In the genomic region with DNA sequence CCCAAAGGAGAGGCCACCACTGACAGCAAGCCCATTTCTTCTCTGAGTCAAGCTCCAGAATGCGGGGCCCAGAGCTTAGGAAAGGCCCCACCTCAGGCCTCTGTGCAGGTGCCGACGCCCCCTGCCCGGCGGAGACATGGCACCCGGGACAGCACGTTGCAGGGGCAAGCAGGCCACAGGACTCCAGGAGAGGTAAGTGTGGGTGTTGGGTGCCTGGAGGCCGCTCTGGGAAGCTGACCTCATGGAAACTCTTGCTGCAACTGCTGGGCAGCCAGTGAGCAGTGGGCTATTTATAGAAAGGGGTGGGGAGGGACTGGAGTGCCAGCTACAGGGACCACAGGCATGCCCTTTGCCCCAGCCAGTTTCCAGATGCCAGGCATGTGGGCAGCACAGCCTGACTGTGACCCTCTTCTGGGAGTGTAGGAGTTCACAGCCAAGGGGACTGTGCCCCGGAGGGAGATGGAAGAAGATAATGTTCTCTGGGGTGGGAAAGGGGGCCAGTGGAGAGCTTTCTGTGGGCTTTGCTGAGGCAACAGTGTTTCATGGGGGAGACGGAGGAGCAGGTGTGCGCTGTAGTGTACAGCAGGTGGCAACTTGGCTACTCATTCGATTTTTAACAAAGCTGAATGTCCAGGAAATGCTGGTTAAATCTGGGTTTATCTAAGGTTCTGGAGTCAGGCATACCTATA, we compare ENCODE assay signal across 8 cellular contexts. TPM values are rescaled to one million over a fixed set of nuclear protein-coding genes. Genes with fewer than 3 reads are reported as not detected.
A peak's percentile ranks its signal among the peaks of the same experiment; 100 is the strongest.
DNase-seq lines count a peak whose midpoint lies in the region; ATAC-seq and TF ChIP-seq lines count a peak whose summit lies in the region.

No MANE protein-coding gene starts in this region.

- H3K4me3 ChIP-seq in fibroblast of villous mesenchyme (ENCODE audit: low read depth, low read length) (no peak overlapping the region), parathyroid adenoma (ENCODE audit: low read depth, low read length) (peak overlapping the region; percentile 21), spleen (no peak overlapping the region), Karpas-422 (ENCODE audit: low read length) (no peak overlapping the region)

- H3K36me3 ChIP-seq in parathyroid adenoma (ENCODE audit: control insufficient read depth, insufficient read depth, low read length) (no peaks in the 10 kb centered on the region), spleen (no peaks in the 10 kb centered on the region), Karpas-422 (ENCODE audit: insufficient read depth, low read length) (no peaks in the 10 kb centered on the region)

- H3K9ac ChIP-seq in parathyroid adenoma (peak overlapping the region; percentile 28), Karpas-422 (ENCODE audit: low read length) (no peak overlapping the region)

- no peaks in the 10 kb centered on the region for H3K9me2 ChIP-seq in Karpas-422 (replicated peaks; ENCODE audit: insufficient read depth, low read length)

- peak overlapping the region; percentile 96 for H3K27ac ChIP-seq in parathyroid adenoma
- H3K27ac ChIP-seq in spleen, result no peak overlapping the region
- H3K27ac ChIP-seq in Karpas-422 (ENCODE audit: low read length), result no peak overlapping the region

- no peak for TF ChIP-seq CTCF in fibroblast of villous mesenchyme (IDR thresholded peaks at IDR 0.05; ENCODE audit: insufficient read depth, low read depth, low read length)
- no peak for TF ChIP-seq CTCF in parathyroid adenoma (IDR thresholded peaks at IDR 0.05)
- TF ChIP-seq CTCF in spleen (IDR thresholded peaks at IDR 0.05 in 8 of 11, conservative IDR thresholded peaks at IDR 0.05 in 3 of 11), result no peak

- H3K27me3 ChIP-seq in parathyroid adenoma (ENCODE audit: control insufficient read depth, insufficient read depth, low read length) (no peaks in the 10 kb centered on the region), spleen (replicated peaks in 1 of 7) (no peaks in the 10 kb centered on the region), Karpas-422 (ENCODE audit: low read length) (no peaks in the 10 kb centered on the region)

- H3K9me3 ChIP-seq in parathyroid adenoma (ENCODE audit: control insufficient read depth, low read length), result no peaks in the 10 kb centered on the region
- no peaks in the 10 kb centered on the region for H3K9me3 ChIP-seq in spleen
- no peaks in the 10 kb centered on the region for H3K9me3 ChIP-seq in Karpas-422 (ENCODE audit: low read length)

- H2AFZ ChIP-seq in parathyroid adenoma (peak overlapping the region; percentile 62), Karpas-422 (ENCODE audit: low read length) (no peak overlapping the region)

- 85 to 94% (median 87%) methylated on average over 10 to 12 of the region's 12 CpGs for WGBS in spleen, 5 donors

- DNase-seq in EH (ENCODE audit: low read depth) (peak; percentile 83), SHP77 (lab: John Stamatoyannopoulos, UW) (peak; percentile 70 to 80), fibroblast of villous mesenchyme (ENCODE audit: low read depth) (peak; percentile 71), spleen (no peak), Karpas-422 (no peak)

- H3K4me1 ChIP-seq in parathyroid adenoma (peaks cover 27% of the 10 kb centered on the region), spleen (no peaks in the 10 kb centered on the region), Karpas-422 (ENCODE audit: low read length) (no peaks in the 10 kb centered on the region)

- intact Hi-C loops in spleen (cut with DNase I; ENCODE audit: low total_unique reads), result no loop called here

- no peak for TF ChIP-seq POLR2A in spleen (IDR thresholded peaks at IDR 0.05)

- H3K4me2 ChIP-seq in parathyroid adenoma (ENCODE audit: low read length) (peak overlapping the region; percentile 45), Karpas-422 (ENCODE audit: low read depth, low read length, poor library complexity, severe bottlenecking) (no peak overlapping the region)

- ATAC-seq in HG02870 (IDR thresholded peaks at IDR 0.05; ENCODE audit: unreplicated experiment) (no peak), GM21390 (IDR thresholded peaks at IDR 0.05; ENCODE audit: unreplicated experiment) (no peak)

- H3K79me2 ChIP-seq in parathyroid adenoma, result no peaks in the 10 kb centered on the region
- H3K79me2 ChIP-seq in Karpas-422 (ENCODE audit: low read length), result no peaks in the 10 kb centered on the region

- H4K20me1 ChIP-seq in Karpas-422 (ENCODE audit: insufficient read depth, low read depth, low read length), result no peaks in the 10 kb centered on the region

RNA-seq across cellular contexts. Expression of a gene that starts 23.7 kb away (rescaled TPM):
- total RNA-seq in fibroblast of villous mesenchyme, result 0.86 and 1.3 TPM in 2 replicates
- 1 to 10 TPM in 1 of 7 donors, under 1 TPM in 6; 0.69 to 1.1 (median 0.77) TPM for total RNA-seq in spleen
- under 1 TPM; 0.13 to 0.29 (median 0.14) TPM for polyA plus RNA-seq in spleen
- under 0.01 and 0.07 TPM in 2 replicates for total RNA-seq in Karpas-422 (2014; rRNA removed; shearing (Covaris generic); ENCODE audit: low replicate concordance)

RNA-seq across cellular contexts. Expression of a gene that starts 43.6 kb away (rescaled TPM):
- total RNA-seq in fibroblast of villous mesenchyme, result not detected in 2 replicates
- under 1 TPM in 1 of 7 donors, not detected in 6; 0.16 TPM for total RNA-seq in spleen
- under 1 TPM in 2 of 3 donors, not detected in 1; 0.10 to 0.29 TPM for polyA plus RNA-seq in spleen
- total RNA-seq in Karpas-422 (2014; rRNA removed; shearing (Covaris generic); ENCODE audit: low replicate concordance), result not detected in 2 replicates

Comparison
In these comparisons a context has a peak if more than half of its experiments do, and no peak if none do; other contexts are left out.
1. DNase-seq: peak in EH (single experiment), SHP77 (2 of 2) and fibroblast of villous mesenchyme (single experiment); none in spleen (single experiment) and Karpas-422 (single experiment).